In genomic region chr7:32279500-32279899, GRCh38 we compare ENCODE assay signal across 35 cellular contexts.
"Had no signal": no experiment of that assay in that cellular context is flagged by ENCODE, and none has a peak within 500 bp of the region (broad histone marks: within the 10 kb centered on the region; RNA-seq: fewer than 3 reads in every experiment).

No MANE protein-coding gene starts in this region.

- H3K27ac Mint-ChIP-seq: activated B cell treated with CpG ODN at 0.5 μM for 24 hours; activated CD4-positive, alpha-beta memory T cell treated with anti-CD3 and anti-CD28 coated beads for 36 hours; activated CD4-positive, alpha-beta T cell treated with anti-CD3 and anti-CD28 coated beads, Interleukin-2, amount 10 ng/mL, durations not matched to agents 24 days and 14 days; activated CD8-positive, alpha-beta T cell treated with anti-CD3 and anti-CD28 coated beads for 36 hours; activated naive CD4-positive, alpha-beta T cell treated with anti-CD3 and anti-CD28 coated beads for 36 hours; activated naive CD4-positive, alpha-beta T cell treated with anti-CD3 and anti-CD28 coated beads, Interleukin-2, amount 50 U/mL, for 72 hours; activated naive CD8-positive, alpha-beta T cell treated with anti-CD3 and anti-CD28 coated beads for 36 hours; activated T-cell treated with anti-CD3 and anti-CD28 coated beads, Interleukin-2, amount 50 U/mL, for 72 hours; activated T-helper 1 cell treated with anti-CD3 and anti-CD28 coated beads, Interleukin-12 subunit alpha, Interleukin-12 subunit beta, Interleukin-2, Interleukin-4 antibody, amounts not matched to agents 30 ng/mL and 10 ng/mL and 1 ng/mL, durations not matched to agents 14 hours and 24 hours and 36 hours; activated T-helper 17 cell treated with anti-CD3 and anti-CD28 coated beads, Interleukin-2, amount 50 U/mL, for 72 hours; T-helper 1 cell treated with Interleukin-12 subunit alpha and Interleukin-12 subunit beta and Interleukin-4 antibody, amounts not matched to agents 30 μg/mL and 1 μg/mL, for 36 hours; T-helper 2 cell treated with Interferon-gamma antibody and Interleukin-4, amounts not matched to agents 5 μg/mL and 100 μg/mL, for 36 hours had no signal

- ATAC-seq: activated CD8-positive, alpha-beta T cell treated with anti-CD3 and anti-CD28 coated beads for 36 hours; activated naive CD4-positive, alpha-beta T cell treated with anti-CD3 and anti-CD28 coated beads, Interleukin-2, amount 50 U/mL, for 72 hours; activated T-cell treated with anti-CD3 and anti-CD28 coated beads, Interleukin-2, amount 50 U/mL, for 4 hours; activated T-cell treated with anti-CD3 and anti-CD28 coated beads, Interleukin-2, amount 50 U/mL, for 72 hours; activated T-helper 17 cell treated with anti-CD3 and anti-CD28 coated beads, Interleukin-2, amount 50 U/mL, for 72 hours; body of pancreas had no signal

- DNase-seq: activated B cell treated with CpG ODN at 0.5 μM for 24 hours; activated CD4-positive, alpha-beta memory T cell treated with anti-CD3 and anti-CD28 coated beads for 36 hours; activated CD4-positive, alpha-beta T cell treated with anti-CD3 and anti-CD28 coated beads for 4 hours; activated CD4-positive, alpha-beta T cell treated with anti-CD3 and anti-CD28 coated beads, Interleukin-2, amount 10 ng/mL, durations not matched to agents 24 days and 14 days; activated CD4-positive, alpha-beta T cell treated with anti-CD3 and anti-CD28 coated beads, Interleukin-2, amount 50 U/mL, for 1 hour; activated CD4-positive, alpha-beta T cell treated with anti-CD3 and anti-CD28 coated beads, Interleukin-2, amount 50 U/mL, for 4 hours; activated CD4-positive, CD25-positive, alpha-beta regulatory T cell treated with anti-CD3 and anti-CD28 coated beads, Interleukin-2, amount 50 U/mL, for 72 hours; activated CD8-positive, alpha-beta memory T cell treated with anti-CD3 and anti-CD28 coated beads, Interleukin-2, amount 50 U/mL, for 4 hours; activated CD8-positive, alpha-beta T cell treated with anti-CD3 and anti-CD28 coated beads for 36 hours; activated effector memory CD4-positive, alpha-beta T cell treated with anti-CD3 and anti-CD28 coated beads, Interleukin-2, amount 50 U/mL, for 16 hours; activated gamma-delta T cell treated with Interleukin-2 at 50 U/mL for 16 hours; activated naive CD4-positive, alpha-beta T cell; activated naive CD4-positive, alpha-beta T cell treated with anti-CD3 and anti-CD28 coated beads for 36 hours; activated naive CD4-positive, alpha-beta T cell treated with anti-CD3 and anti-CD28 coated beads, Interleukin-2, amount 50 U/mL, for 16 hours; activated naive CD8-positive, alpha-beta T cell treated with anti-CD3 and anti-CD28 coated beads for 36 hours; activated T-cell treated with anti-CD3 and anti-CD28 coated beads for 4 hours; activated T-cell treated with anti-CD3 and anti-CD28 coated beads, Interleukin-2, amount 50 U/mL, for 1 hour; activated T-cell treated with anti-CD3 and anti-CD28 coated beads, Interleukin-2, amount 50 U/mL, for 4 hours; activated T-cell treated with anti-CD3 and anti-CD28 coated beads, Interleukin-2, amount 50 U/mL, for 72 hours; adrenal gland; amniotic stem cell; aorta; body of pancreas; brain microvascular endothelial cell; central memory CD4-positive, alpha-beta T cell; T-helper 1 cell; T-helper 2 cell; T-helper 9 cell had no signal

- H3K4me3 Mint-ChIP-seq: activated B cell treated with CpG ODN at 0.5 μM for 24 hours; activated CD4-positive, alpha-beta memory T cell treated with anti-CD3 and anti-CD28 coated beads for 36 hours; activated CD4-positive, alpha-beta T cell treated with anti-CD3 and anti-CD28 coated beads, Interleukin-2, amount 10 ng/mL, durations not matched to agents 24 days and 14 days; activated CD8-positive, alpha-beta T cell treated with anti-CD3 and anti-CD28 coated beads for 36 hours; activated naive CD4-positive, alpha-beta T cell treated with anti-CD3 and anti-CD28 coated beads for 36 hours; activated naive CD8-positive, alpha-beta T cell treated with anti-CD3 and anti-CD28 coated beads for 36 hours; activated T-cell treated with anti-CD3 and anti-CD28 coated beads, Interleukin-2, amount 50 U/mL, for 4 hours; activated T-cell treated with anti-CD3 and anti-CD28 coated beads, Interleukin-2, amount 50 U/mL, for 72 hours; activated T-helper 1 cell treated with anti-CD3 and anti-CD28 coated beads, Interleukin-12 subunit alpha, Interleukin-12 subunit beta, Interleukin-2, Interleukin-4 antibody, amounts not matched to agents 30 ng/mL and 10 ng/mL and 1 ng/mL, durations not matched to agents 14 hours and 24 hours and 36 hours; activated T-helper 17 cell treated with anti-CD3 and anti-CD28 coated beads, Interleukin-2, amount 50 U/mL, for 72 hours; T-helper 1 cell treated with Interleukin-12 subunit alpha and Interleukin-12 subunit beta and Interleukin-4 antibody, amounts not matched to agents 30 μg/mL and 1 μg/mL, for 36 hours; T-helper 2 cell treated with Interferon-gamma antibody and Interleukin-4, amounts not matched to agents 5 μg/mL and 100 μg/mL, for 36 hours had no signal

- H3K4me1 Mint-ChIP-seq: activated B cell treated with CpG ODN at 0.5 μM for 24 hours; activated naive CD8-positive, alpha-beta T cell treated with anti-CD3 and anti-CD28 coated beads for 36 hours; activated T-helper 17 cell treated with anti-CD3 and anti-CD28 coated beads, Interleukin-2, amount 50 U/mL, for 72 hours had no signal

- H3K36me3 Mint-ChIP-seq: activated CD4-positive, alpha-beta memory T cell treated with anti-CD3 and anti-CD28 coated beads for 36 hours; activated naive CD4-positive, alpha-beta T cell treated with anti-CD3 and anti-CD28 coated beads, Interleukin-2, amount 50 U/mL, for 72 hours; activated naive CD8-positive, alpha-beta T cell treated with anti-CD3 and anti-CD28 coated beads for 36 hours had no signal

- H3K9me3 Mint-ChIP-seq: activated B cell treated with CpG ODN at 0.5 μM for 24 hours; activated CD4-positive, alpha-beta memory T cell treated with anti-CD3 and anti-CD28 coated beads for 36 hours; activated CD4-positive, alpha-beta T cell treated with anti-CD3 and anti-CD28 coated beads, Interleukin-2, amount 10 ng/mL, durations not matched to agents 24 days and 14 days; activated CD8-positive, alpha-beta T cell treated with anti-CD3 and anti-CD28 coated beads for 36 hours; activated naive CD4-positive, alpha-beta T cell treated with anti-CD3 and anti-CD28 coated beads for 36 hours; activated naive CD4-positive, alpha-beta T cell treated with anti-CD3 and anti-CD28 coated beads, Interleukin-2, amount 50 U/mL, for 72 hours; activated naive CD8-positive, alpha-beta T cell treated with anti-CD3 and anti-CD28 coated beads for 36 hours; activated T-cell treated with anti-CD3 and anti-CD28 coated beads, Interleukin-2, amount 50 U/mL, for 4 hours; activated T-cell treated with anti-CD3 and anti-CD28 coated beads, Interleukin-2, amount 50 U/mL, for 72 hours; activated T-helper 1 cell treated with anti-CD3 and anti-CD28 coated beads, Interleukin-12 subunit alpha, Interleukin-12 subunit beta, Interleukin-2, Interleukin-4 antibody, amounts not matched to agents 30 ng/mL and 10 ng/mL and 1 ng/mL, durations not matched to agents 14 hours and 24 hours and 36 hours; activated T-helper 17 cell treated with anti-CD3 and anti-CD28 coated beads, Interleukin-2, amount 50 U/mL, for 72 hours; T-helper 1 cell treated with Interleukin-12 subunit alpha and Interleukin-12 subunit beta and Interleukin-4 antibody, amounts not matched to agents 30 μg/mL and 1 μg/mL, for 36 hours; T-helper 2 cell treated with Interferon-gamma antibody and Interleukin-4, amounts not matched to agents 5 μg/mL and 100 μg/mL, for 36 hours had no signal

- FAIRE-seq: astrocyte, TTC549 had no signal
